Comparison of ENCODE assay signal across 9 cellular contexts in genomic region chr3:184230603-184231528, GRCh38. TPM values are rescaled to one million over a fixed set of nuclear protein-coding genes. Genes with fewer than 3 reads are reported as not detected.
DNase-seq lines count a peak whose midpoint lies in the region; ATAC-seq and TF ChIP-seq lines count a peak whose summit lies in the region.
"Had no signal": no experiment of that assay in that cellular context is flagged by ENCODE, and none has a peak within 500 bp of the region (broad histone marks: within the 10 kb centered on the region; RNA-seq: fewer than 3 reads in every experiment).

No MANE protein-coding gene starts in this region.

- no peak for ATAC-seq in HG03139 (IDR thresholded peaks at IDR 0.05; ENCODE audit: unreplicated experiment)
- no peak for ATAC-seq in HG02885 (IDR thresholded peaks at IDR 0.05; ENCODE audit: poor library complexity, unreplicated experiment)

- H3K36me3 Mint-ChIP-seq in chondrocyte (ENCODE audit: low read depth), result peaks cover 3% of the 10 kb centered on the region

- H3K27ac ChIP-seq in ovary, result no peak overlapping the region

- peaks cover 37% of the 10 kb centered on the region for H3K27me3 Mint-ChIP-seq in chondrocyte (ENCODE audit: low read depth)

- no peaks in the 10 kb centered on the region for H3K9me3 ChIP-seq in ovary

- WGBS in ovary, 3 donors, result 4 to 6% (median 4%) methylated on average over 49 to 79 of the region's 79 CpGs

- no peaks in the 10 kb centered on the region for H3K9me3 Mint-ChIP-seq in chondrocyte (ENCODE audit: low read depth)

- intact Hi-C loops in ovary (cut with DNase I), result no loop called here

- TF ChIP-seq EP300 in ovary (IDR thresholded peaks at IDR 0.05), result no peak

- H3K27me3 ChIP-seq in ovary, result no peaks in the 10 kb centered on the region

- H3K4me3 ChIP-seq in ovary, result peak overlapping the region; percentile 27

- DNase-seq in DMS153 treated with DMSO at 0.1 percent for 48 hours (lab: John Stamatoyannopoulos, UW; ENCODE audit: unreplicated experiment) (peak; percentile 40), NCI-H146 treated with DMSO at 0.1 percent for 48 hours (lab: John Stamatoyannopoulos, UW; ENCODE audit: unreplicated experiment) (peak; percentile 85), chondrocyte (ENCODE audit: low spot score) (no peak), ovary (no peak), pons (ENCODE audit: low spot score) (no peak)
- no peak for DNase-seq in activated effector memory CD4-positive, alpha-beta T cell treated with Interleukin-2 at 50 U/mL for 16 hours

- TF ChIP-seq POLR2A in ovary (IDR thresholded peaks at IDR 0.05), result no peak

- H3K4me1 ChIP-seq in ovary (ENCODE audit: insufficient read depth), result peaks cover 6% of the 10 kb centered on the region

- peaks cover 12% of the 10 kb centered on the region for H3K4me1 Mint-ChIP-seq in chondrocyte (ENCODE audit: low read depth)

- H3K36me3 ChIP-seq in ovary, result no peaks in the 10 kb centered on the region

- H3K4me3 Mint-ChIP-seq in chondrocyte (ENCODE audit: unreplicated experiment), result peak overlapping the region; percentile 63

- H3K27ac Mint-ChIP-seq in chondrocyte (ENCODE audit: unreplicated experiment), result no peak overlapping the region

- TF ChIP-seq CTCF in chondrocyte (IDR thresholded peaks at IDR 0.05) (no peak), ovary (IDR thresholded peaks at IDR 0.05) (no peak)

RNA-seq across cellular contexts. Expression of gene VWA5B2, which starts 1.5 kb away (rescaled TPM):
- 0.25 TPM in 1 of 3 replicates, not detected in the others for total RNA-seq in chondrocyte
- 1 to 10 TPM in 1 of 7 donors, under 1 TPM in 5, not detected in 1; 0.24 to 5.9 (median 0.64) TPM for total RNA-seq in ovary
- polyA plus RNA-seq in ovary, result under 1 TPM; 0.15 to 0.36 TPM
- total RNA-seq: SK-MEL-5 had no signal

RNA-seq across cellular contexts. Expression of gene ALG3, which starts 17.9 kb away (rescaled TPM):
- total RNA-seq in chondrocyte (33.3 to 43.7 TPM (median 36.8 TPM) in 3 replicates), ovary (10 to 100 TPM; 20.0 to 42.0 (median 23.0) TPM)
- 10 to 100 TPM; 17.8 to 25.4 TPM for polyA plus RNA-seq in ovary

RNA-seq across cellular contexts. Expression of gene EEF1AKMT4, which starts 18.6 kb away (rescaled TPM):
- total RNA-seq in chondrocyte (4.3 to 5.0 TPM (median 4.4 TPM) in 3 replicates), ovary (1 to 10 TPM; 1.6 to 3.3 (median 2.1) TPM)
- 1 to 10 TPM in 1 of 2 donors, under 1 TPM in 1; 0.87 to 1.2 TPM for polyA plus RNA-seq in ovary

RNA-seq across cellular contexts. Expression of gene CAMK2N2, which starts 30.5 kb away (rescaled TPM):
- total RNA-seq in chondrocyte, result 3.2 to 5.3 TPM (median 3.9 TPM) in 3 replicates
- under 1 TPM in 2 of 7 donors, not detected in 5; 0.23 to 0.26 TPM for total RNA-seq in ovary
- polyA plus RNA-seq in ovary, result under 1 TPM; 0.08 to 0.13 TPM

RNA-seq across cellular contexts. Expression of gene ABCF3, which starts 44.9 kb away (rescaled TPM):
- total RNA-seq in chondrocyte, result 52.8 to 68.9 TPM (median 53.8 TPM) in 3 replicates
- 10 to 100 TPM; 56.6 to 82.0 (median 61.7) TPM for total RNA-seq in ovary
- 10 to 100 TPM; 30.2 to 42.8 TPM for polyA plus RNA-seq in ovary

Comparison
In these comparisons a context has a peak if more than half of its experiments do, and no peak if none do; other contexts are left out.
1. DNase-seq: peak in DMS153 treated with DMSO at 0.1 percent for 48 hours (single experiment) and NCI-H146 treated with DMSO at 0.1 percent for 48 hours (single experiment); none in chondrocyte (single experiment), ovary (0 of 5), activated effector memory CD4-positive, alpha-beta T cell treated with Interleukin-2 at 50 U/mL for 16 hours (single experiment) and pons (single experiment).